2 cellular contexts compared by ENCODE assay signal in the genomic region with DNA sequence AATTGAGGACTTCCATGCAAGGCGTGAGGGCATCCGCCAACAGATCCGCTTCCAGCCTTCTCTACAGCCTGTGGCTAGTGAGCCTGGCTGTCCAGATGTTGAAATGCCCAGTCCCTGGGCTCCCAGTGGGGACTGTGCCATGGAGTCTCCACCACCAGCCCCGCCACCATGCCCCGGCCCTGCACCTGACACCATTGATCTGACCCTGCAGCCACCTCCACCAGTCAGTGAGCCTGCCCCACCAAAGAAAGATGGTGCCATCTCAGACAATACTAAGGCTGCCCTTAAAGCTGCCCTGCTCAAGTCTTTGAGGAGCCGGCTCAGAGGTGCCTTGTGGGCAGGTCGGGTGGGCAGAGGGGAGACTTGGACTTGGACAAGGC.
TF ChIP-seq lines count a peak whose summit lies in the region.

No MANE protein-coding gene starts in this region.

TF ChIP-seq in IMR-90, 13 proteins besides CTCF, POLR2A, EP300 and RAD21:
- TF ChIP-seq MAZ (IDR thresholded peaks at IDR 0.05; ENCODE audit: borderline replicate concordance, low read depth, low read length): no peak
- no peak for TF ChIP-seq RFX5 (IDR thresholded peaks at IDR 0.05; ENCODE audit: low read depth, low read length)
- TF ChIP-seq, protein P1, sequence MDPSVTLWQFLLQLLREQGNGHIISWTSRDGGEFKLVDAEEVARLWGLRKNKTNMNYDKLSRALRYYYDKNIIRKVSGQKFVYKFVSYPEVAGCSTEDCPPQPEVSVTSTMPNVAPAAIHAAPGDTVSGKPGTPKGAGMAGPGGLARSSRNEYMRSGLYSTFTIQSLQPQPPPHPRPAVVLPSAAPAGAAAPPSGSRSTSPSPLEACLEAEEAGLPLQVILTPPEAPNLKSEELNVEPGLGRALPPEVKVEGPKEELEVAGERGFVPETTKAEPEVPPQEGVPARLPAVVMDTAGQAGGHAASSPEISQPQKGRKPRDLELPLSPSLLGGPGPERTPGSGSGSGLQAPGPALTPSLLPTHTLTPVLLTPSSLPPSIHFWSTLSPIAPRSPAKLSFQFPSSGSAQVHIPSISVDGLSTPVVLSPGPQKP (IDR thresholded peaks at IDR 0.05; ENCODE audit: borderline replicate concordance, low read depth, low read length): no peak
- no peak for TF ChIP-seq SMC3 (IDR thresholded peaks at IDR 0.05; ENCODE audit: low read depth, low read length)
- TF ChIP-seq, protein P2, sequence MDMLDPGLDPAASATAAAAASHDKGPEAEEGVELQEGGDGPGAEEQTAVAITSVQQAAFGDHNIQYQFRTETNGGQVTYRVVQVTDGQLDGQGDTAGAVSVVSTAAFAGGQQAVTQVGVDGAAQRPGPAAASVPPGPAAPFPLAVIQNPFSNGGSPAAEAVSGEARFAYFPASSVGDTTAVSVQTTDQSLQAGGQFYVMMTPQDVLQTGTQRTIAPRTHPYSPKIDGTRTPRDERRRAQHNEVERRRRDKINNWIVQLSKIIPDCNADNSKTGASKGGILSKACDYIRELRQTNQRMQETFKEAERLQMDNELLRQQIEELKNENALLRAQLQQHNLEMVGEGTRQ (IDR thresholded peaks at IDR 0.05; ENCODE audit: low read depth, low read length): no peak
- no peak for TF ChIP-seq MAFK (IDR thresholded peaks at IDR 0.05; ENCODE audit: low read depth, low read length)
- TF ChIP-seq BHLHE40 (IDR thresholded peaks at IDR 0.05; ENCODE audit: low read depth, low read length): no peak
- no peak for TF ChIP-seq RCOR1 (IDR thresholded peaks at IDR 0.05; ENCODE audit: insufficient replicate concordance, low read length)
- no peak for TF ChIP-seq CEBPB (IDR thresholded peaks at IDR 0.05; ENCODE audit: low read depth, low read length)
- no peak for TF ChIP-seq MXI1 (IDR thresholded peaks at IDR 0.05; ENCODE audit: borderline replicate concordance, low read depth, low read length)
- TF ChIP-seq NFE2L2 (IDR thresholded peaks at IDR 0.05; ENCODE audit: low read depth, low read length): no peak
- no peak for TF ChIP-seq FOS (IDR thresholded peaks at IDR 0.05; ENCODE audit: low read depth, low read length)
- no peak for TF ChIP-seq CHD1 (IDR thresholded peaks at IDR 0.05; ENCODE audit: low read depth, low read length)
TF ChIP-seq in IMR-90: peak in this region for 0.

TF ChIP-seq in H1, 55 proteins besides CTCF, POLR2A, EP300 and RAD21:
- no peak for TF ChIP-seq SUZ12 (IDR thresholded peaks at IDR 0.05; ENCODE audit: low read length)
- TF ChIP-seq, protein P3, sequence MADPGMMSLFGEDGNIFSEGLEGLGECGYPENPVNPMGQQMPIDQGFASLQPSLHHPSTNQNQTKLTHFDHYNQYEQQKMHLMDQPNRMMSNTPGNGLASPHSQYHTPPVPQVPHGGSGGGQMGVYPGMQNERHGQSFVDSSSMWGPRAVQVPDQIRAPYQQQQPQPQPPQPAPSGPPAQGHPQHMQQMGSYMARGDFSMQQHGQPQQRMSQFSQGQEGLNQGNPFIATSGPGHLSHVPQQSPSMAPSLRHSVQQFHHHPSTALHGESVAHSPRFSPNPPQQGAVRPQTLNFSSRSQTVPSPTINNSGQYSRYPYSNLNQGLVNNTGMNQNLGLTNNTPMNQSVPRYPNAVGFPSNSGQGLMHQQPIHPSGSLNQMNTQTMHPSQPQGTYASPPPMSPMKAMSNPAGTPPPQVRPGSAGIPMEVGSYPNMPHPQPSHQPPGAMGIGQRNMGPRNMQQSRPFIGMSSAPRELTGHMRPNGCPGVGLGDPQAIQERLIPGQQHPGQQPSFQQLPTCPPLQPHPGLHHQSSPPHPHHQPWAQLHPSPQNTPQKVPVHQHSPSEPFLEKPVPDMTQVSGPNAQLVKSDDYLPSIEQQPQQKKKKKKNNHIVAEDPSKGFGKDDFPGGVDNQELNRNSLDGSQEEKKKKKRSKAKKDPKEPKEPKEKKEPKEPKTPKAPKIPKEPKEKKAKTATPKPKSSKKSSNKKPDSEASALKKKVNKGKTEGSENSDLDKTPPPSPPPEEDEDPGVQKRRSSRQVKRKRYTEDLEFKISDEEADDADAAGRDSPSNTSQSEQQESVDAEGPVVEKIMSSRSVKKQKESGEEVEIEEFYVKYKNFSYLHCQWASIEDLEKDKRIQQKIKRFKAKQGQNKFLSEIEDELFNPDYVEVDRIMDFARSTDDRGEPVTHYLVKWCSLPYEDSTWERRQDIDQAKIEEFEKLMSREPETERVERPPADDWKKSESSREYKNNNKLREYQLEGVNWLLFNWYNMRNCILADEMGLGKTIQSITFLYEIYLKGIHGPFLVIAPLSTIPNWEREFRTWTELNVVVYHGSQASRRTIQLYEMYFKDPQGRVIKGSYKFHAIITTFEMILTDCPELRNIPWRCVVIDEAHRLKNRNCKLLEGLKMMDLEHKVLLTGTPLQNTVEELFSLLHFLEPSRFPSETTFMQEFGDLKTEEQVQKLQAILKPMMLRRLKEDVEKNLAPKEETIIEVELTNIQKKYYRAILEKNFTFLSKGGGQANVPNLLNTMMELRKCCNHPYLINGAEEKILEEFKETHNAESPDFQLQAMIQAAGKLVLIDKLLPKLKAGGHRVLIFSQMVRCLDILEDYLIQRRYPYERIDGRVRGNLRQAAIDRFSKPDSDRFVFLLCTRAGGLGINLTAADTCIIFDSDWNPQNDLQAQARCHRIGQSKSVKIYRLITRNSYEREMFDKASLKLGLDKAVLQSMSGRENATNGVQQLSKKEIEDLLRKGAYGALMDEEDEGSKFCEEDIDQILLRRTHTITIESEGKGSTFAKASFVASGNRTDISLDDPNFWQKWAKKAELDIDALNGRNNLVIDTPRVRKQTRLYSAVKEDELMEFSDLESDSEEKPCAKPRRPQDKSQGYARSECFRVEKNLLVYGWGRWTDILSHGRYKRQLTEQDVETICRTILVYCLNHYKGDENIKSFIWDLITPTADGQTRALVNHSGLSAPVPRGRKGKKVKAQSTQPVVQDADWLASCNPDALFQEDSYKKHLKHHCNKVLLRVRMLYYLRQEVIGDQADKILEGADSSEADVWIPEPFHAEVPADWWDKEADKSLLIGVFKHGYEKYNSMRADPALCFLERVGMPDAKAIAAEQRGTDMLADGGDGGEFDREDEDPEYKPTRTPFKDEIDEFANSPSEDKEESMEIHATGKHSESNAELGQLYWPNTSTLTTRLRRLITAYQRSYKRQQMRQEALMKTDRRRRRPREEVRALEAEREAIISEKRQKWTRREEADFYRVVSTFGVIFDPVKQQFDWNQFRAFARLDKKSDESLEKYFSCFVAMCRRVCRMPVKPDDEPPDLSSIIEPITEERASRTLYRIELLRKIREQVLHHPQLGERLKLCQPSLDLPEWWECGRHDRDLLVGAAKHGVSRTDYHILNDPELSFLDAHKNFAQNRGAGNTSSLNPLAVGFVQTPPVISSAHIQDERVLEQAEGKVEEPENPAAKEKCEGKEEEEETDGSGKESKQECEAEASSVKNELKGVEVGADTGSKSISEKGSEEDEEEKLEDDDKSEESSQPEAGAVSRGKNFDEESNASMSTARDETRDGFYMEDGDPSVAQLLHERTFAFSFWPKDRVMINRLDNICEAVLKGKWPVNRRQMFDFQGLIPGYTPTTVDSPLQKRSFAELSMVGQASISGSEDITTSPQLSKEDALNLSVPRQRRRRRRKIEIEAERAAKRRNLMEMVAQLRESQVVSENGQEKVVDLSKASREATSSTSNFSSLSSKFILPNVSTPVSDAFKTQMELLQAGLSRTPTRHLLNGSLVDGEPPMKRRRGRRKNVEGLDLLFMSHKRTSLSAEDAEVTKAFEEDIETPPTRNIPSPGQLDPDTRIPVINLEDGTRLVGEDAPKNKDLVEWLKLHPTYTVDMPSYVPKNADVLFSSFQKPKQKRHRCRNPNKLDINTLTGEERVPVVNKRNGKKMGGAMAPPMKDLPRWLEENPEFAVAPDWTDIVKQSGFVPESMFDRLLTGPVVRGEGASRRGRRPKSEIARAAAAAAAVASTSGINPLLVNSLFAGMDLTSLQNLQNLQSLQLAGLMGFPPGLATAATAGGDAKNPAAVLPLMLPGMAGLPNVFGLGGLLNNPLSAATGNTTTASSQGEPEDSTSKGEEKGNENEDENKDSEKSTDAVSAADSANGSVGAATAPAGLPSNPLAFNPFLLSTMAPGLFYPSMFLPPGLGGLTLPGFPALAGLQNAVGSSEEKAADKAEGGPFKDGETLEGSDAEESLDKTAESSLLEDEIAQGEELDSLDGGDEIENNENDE (IDR thresholded peaks at IDR 0.05; ENCODE audit: insufficient replicate concordance, low read length): no peak
